Comparison of ENCODE assay signal across 1 cellular context in genomic region chr16:70579248-70579647, GRCh38.
A peak's percentile ranks its signal among the peaks of the same experiment; 100 is the strongest.
TF ChIP-seq lines count a peak whose summit lies in the region.

No MANE protein-coding gene starts in this region.

TF ChIP-seq in H1, 55 proteins besides CTCF, POLR2A, EP300 and RAD21:
- no peak; the same call in 1 of the 2 replicates for TF ChIP-seq POLR2AphosphoS5 (IDR thresholded peaks at IDR 0.05; ENCODE audit: low read depth, low read length)
- TF ChIP-seq KDM1A (IDR thresholded peaks at IDR 0.05; ENCODE audit: borderline replicate concordance, low read length) = 0 out of 2 replicates have a peak, but pooled peaks have one; percentile 11
